In the genomic region with DNA sequence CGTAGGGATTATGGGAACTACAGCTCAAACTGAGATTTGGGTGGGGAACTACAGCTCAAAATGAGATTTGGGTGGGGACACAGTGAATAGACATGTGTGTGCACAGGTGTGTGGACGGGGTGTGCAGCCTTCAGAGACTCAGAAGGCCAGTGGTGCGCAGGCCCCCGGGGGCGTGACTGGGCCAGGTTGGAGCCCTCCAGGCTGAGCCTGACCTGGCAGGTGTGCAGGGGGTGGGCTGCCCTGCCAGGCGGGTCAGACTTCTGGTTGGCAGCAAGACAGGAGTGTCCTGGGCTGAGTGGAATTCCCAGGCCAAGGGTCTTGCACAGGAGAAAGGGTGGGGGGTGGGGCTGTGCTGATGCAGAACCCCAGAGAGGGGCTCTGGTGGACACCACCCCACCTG, we compare ENCODE assay signal across 8 cellular contexts.
"Had no signal": no experiment of that assay in that cellular context is flagged by ENCODE, and none has a peak within 500 bp of the region (broad histone marks: within the 10 kb centered on the region; RNA-seq: fewer than 3 reads in every experiment).

No MANE protein-coding gene starts in this region.

- ATAC-seq: GM12878 had no signal

- H3K4me3 ChIP-seq: GM12878 had no signal

- FAIRE-seq: G401.6, GM12878, GM12891, GM12892, GM18507, GM19239 had no signal

- DNase-seq: GDM1, GF-D8 had no signal
